In genomic region chr15:48719668-48720067, GRCh38 we compare ENCODE assay signal across 1 cellular context.
TF ChIP-seq lines count a peak whose summit lies in the region.

No MANE protein-coding gene starts in this region.

TF ChIP-seq in GM12878, 131 proteins besides CTCF, POLR2A, EP300 and RAD21 (continued from another document):
- no peak for TF ChIP-seq CEBPZ (IDR thresholded peaks at IDR 0.05; ENCODE audit: low read depth, low read length)
- TF ChIP-seq REST (IDR thresholded peaks at IDR 0.05; ENCODE audit: low read depth, low read length) = no peak
- no peak for TF ChIP-seq POLR2AphosphoS5 (IDR thresholded peaks at IDR 0.05; ENCODE audit: low read length)
- no peak for TF ChIP-seq HDAC2 (IDR thresholded peaks at IDR 0.05)
- TF ChIP-seq POLR2AphosphoS2 (IDR thresholded peaks at IDR 0.05; ENCODE audit: low read depth, low read length) = no peak
